8 cellular contexts compared by ENCODE assay signal in the genomic region with DNA sequence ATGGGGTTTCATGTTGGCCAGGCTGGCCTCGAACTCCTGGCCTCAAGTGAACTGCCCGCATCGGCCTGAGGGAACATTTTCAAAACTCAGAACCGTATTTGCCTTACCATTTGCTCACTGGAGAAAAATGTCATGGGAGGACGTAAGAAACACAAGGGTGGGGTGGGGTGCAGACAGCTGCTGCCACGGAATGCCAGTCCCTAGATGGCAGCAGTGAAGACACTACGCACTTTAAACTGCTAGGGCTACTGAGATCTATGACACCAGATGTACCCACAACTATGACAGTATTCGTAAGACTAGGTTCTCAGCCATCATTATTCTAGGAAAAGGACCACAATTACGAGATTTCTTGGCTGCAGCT. TPM values are rescaled to one million over a fixed set of nuclear protein-coding genes. Genes with fewer than 3 reads are reported as not detected.
A peak's percentile ranks its signal among the peaks of the same experiment; 100 is the strongest.
DNase-seq lines count a peak whose midpoint lies in the region; ATAC-seq, FAIRE-seq and TF ChIP-seq lines count a peak whose summit lies in the region.
"Not testable (repeated sequence)": the region's sequence is repeated elsewhere in the genome, so short reads cannot be mapped to it uniquely, and the experiment has no call there.

No MANE protein-coding gene starts in this region.

- peak; percentile 28 for ATAC-seq in GM21737 (IDR thresholded peaks at IDR 0.05; ENCODE audit: unreplicated experiment)
- peak; percentile 46 to 63 (median 47) for ATAC-seq in natural killer cell
- peak; percentile 77 for ATAC-seq in stimulated activated effector memory CD8-positive, alpha-beta T cell treated with anti-CD3 and anti-CD28 coated beads, Interleukin-12 subunit alpha, Interleukin-12 subunit beta, amount 100 ng/mL, for 72 hours

- not testable (repeated sequence) for H3K27ac ChIP-seq in SK-N-MC

- intact Hi-C loops in natural killer cell (cut with micrococcal nuclease): loop anchor here (2.0 to 10.0 kb wide), 4 partner anchors 150 to 1240 kb away; a partner anchor contains a TSS

- not testable (repeated sequence) for H3K9me2 ChIP-seq in Loucy (replicated peaks; ENCODE audit: low read depth, low read length)

- H3K4me3 ChIP-seq in Loucy (ENCODE audit: low read length, poor library complexity, severe bottlenecking): peak overlapping the region; percentile 80
- peak overlapping the region; percentile 88 for H3K4me3 ChIP-seq in SK-N-MC

- H3K4me3 Mint-ChIP-seq in natural killer cell: peak overlapping the region; percentile 98
- H3K4me3 Mint-ChIP-seq in stimulated activated effector memory CD8-positive, alpha-beta T cell treated with anti-CD3 and anti-CD28 coated beads, Interleukin-12 subunit alpha, Interleukin-12 subunit beta, amount 100 ng/mL, for 72 hours: peak overlapping the region; percentile 98

- peak; percentile 45 for TF ChIP-seq CTCF in D721Med (IDR thresholded peaks at IDR 0.05; ENCODE audit: insufficient read depth, missing control alignments)
- TF ChIP-seq CTCF in Loucy (conservative IDR thresholded peaks at IDR 0.05; ENCODE audit: low read length): peak; percentile 46
- TF ChIP-seq CTCF in natural killer cell (IDR thresholded peaks at IDR 0.05): peak; percentile 22

- H4K20me1 ChIP-seq in Loucy (ENCODE audit: insufficient read depth, low read length, poor library complexity, severe bottlenecking): not testable (repeated sequence)

- H3K4me1 Mint-ChIP-seq in natural killer cell: peaks cover 29% of the 10 kb centered on the region in 2 donors
- H3K4me1 Mint-ChIP-seq in stimulated activated effector memory CD8-positive, alpha-beta T cell treated with anti-CD3 and anti-CD28 coated beads, Interleukin-12 subunit alpha, Interleukin-12 subunit beta, amount 100 ng/mL, for 72 hours: peaks cover 17% of the 10 kb centered on the region

- peak overlapping the region; percentile 78 for H3K9ac ChIP-seq in Loucy (ENCODE audit: low read depth, low read length, poor library complexity, severe bottlenecking)
- H3K9ac ChIP-seq in SK-N-MC (ENCODE audit: insufficient read length): peak overlapping the region; percentile 75

- peak overlapping the region; percentile 93 for H2AFZ ChIP-seq in Loucy (ENCODE audit: low read length)

- not testable (repeated sequence) for DNase-seq in D721Med (ENCODE audit: insufficient read length, low spot score); SK-N-MC (ENCODE audit: low read depth, low spot score)
- peak; percentile 19 for DNase-seq in activated gamma-delta T cell treated with anti-CD3 and anti-CD28 coated beads, Interleukin-2, amount 50 U/mL, for 16 hours (ENCODE audit: low read depth)
- DNase-seq in fibroblast of the conjunctiva (ENCODE audit: low read depth): peak; percentile 70
- peak; percentile 35 for DNase-seq in natural killer cell
- peak; percentile 13 to 69 for DNase-seq in stimulated activated effector memory CD8-positive, alpha-beta T cell treated with anti-CD3 and anti-CD28 coated beads, Interleukin-12 subunit alpha, Interleukin-12 subunit beta, amount 100 ng/mL, for 72 hours (ENCODE audit: low spot score in 2 of 2)

- H3K36me3 ChIP-seq in Loucy (ENCODE audit: insufficient read depth, low read length): not testable (repeated sequence)
- H3K36me3 ChIP-seq in SK-N-MC (ENCODE audit: insufficient read depth, low read length): peaks cover 12% of the 10 kb centered on the region

- H3F3A ChIP-seq in Loucy (ENCODE audit: low read depth): not testable (repeated sequence)

- H3K9me3 Mint-ChIP-seq in natural killer cell; stimulated activated effector memory CD8-positive, alpha-beta T cell treated with anti-CD3 and anti-CD28 coated beads, Interleukin-12 subunit alpha, Interleukin-12 subunit beta, amount 100 ng/mL, for 72 hours: not testable (repeated sequence)

- H3K27me3 Mint-ChIP-seq in natural killer cell (ENCODE audit: low read depth in 2 of 2): not testable (repeated sequence)

- H3K9me3 ChIP-seq in Loucy (ENCODE audit: insufficient read depth, low read depth, low read length); SK-N-MC (ENCODE audit: low read depth, low read length): not testable (repeated sequence)

- H3K4me2 ChIP-seq in Loucy (ENCODE audit: low read depth, low read length, poor library complexity, severe bottlenecking): peak overlapping the region; percentile 83

- H3K4me1 ChIP-seq in Loucy (ENCODE audit: insufficient read depth, low read length, poor library complexity, severe bottlenecking): not testable (repeated sequence)

- not testable (repeated sequence) for H3K27me3 ChIP-seq in Loucy (ENCODE audit: insufficient read depth, low read length, poor library complexity, severe bottlenecking)

- not testable (repeated sequence) for FAIRE-seq in D721Med (lab: Jason Lieb, UNC)

- H3K27ac Mint-ChIP-seq in natural killer cell: peak overlapping the region; percentile 95 to 96
- peak overlapping the region; percentile 100 for H3K27ac Mint-ChIP-seq in stimulated activated effector memory CD8-positive, alpha-beta T cell treated with anti-CD3 and anti-CD28 coated beads, Interleukin-12 subunit alpha, Interleukin-12 subunit beta, amount 100 ng/mL, for 72 hours

- not testable (repeated sequence) for H3K36me3 Mint-ChIP-seq in natural killer cell
- peaks cover 84% of the 10 kb centered on the region for H3K36me3 Mint-ChIP-seq in stimulated activated effector memory CD8-positive, alpha-beta T cell treated with anti-CD3 and anti-CD28 coated beads, Interleukin-12 subunit alpha, Interleukin-12 subunit beta, amount 100 ng/mL, for 72 hours

- H3K79me2 ChIP-seq in Loucy (ENCODE audit: insufficient read depth, low read length): peaks cover 34% of the 10 kb centered on the region

RNA-seq across cellular contexts. Expression of a gene that starts 0.7 kb away (rescaled TPM):
- total RNA-seq in natural killer cell: 100 to 1,000 TPM; 183 to 308 (median 199) TPM

RNA-seq across cellular contexts. Expression of a gene that starts 2.0 kb away (rescaled TPM):
- 10 to 100 TPM; 16.6 to 27.0 (median 16.9) TPM for total RNA-seq in natural killer cell
